ENCODE assay signal across 11 cellular contexts in the genomic region with DNA sequence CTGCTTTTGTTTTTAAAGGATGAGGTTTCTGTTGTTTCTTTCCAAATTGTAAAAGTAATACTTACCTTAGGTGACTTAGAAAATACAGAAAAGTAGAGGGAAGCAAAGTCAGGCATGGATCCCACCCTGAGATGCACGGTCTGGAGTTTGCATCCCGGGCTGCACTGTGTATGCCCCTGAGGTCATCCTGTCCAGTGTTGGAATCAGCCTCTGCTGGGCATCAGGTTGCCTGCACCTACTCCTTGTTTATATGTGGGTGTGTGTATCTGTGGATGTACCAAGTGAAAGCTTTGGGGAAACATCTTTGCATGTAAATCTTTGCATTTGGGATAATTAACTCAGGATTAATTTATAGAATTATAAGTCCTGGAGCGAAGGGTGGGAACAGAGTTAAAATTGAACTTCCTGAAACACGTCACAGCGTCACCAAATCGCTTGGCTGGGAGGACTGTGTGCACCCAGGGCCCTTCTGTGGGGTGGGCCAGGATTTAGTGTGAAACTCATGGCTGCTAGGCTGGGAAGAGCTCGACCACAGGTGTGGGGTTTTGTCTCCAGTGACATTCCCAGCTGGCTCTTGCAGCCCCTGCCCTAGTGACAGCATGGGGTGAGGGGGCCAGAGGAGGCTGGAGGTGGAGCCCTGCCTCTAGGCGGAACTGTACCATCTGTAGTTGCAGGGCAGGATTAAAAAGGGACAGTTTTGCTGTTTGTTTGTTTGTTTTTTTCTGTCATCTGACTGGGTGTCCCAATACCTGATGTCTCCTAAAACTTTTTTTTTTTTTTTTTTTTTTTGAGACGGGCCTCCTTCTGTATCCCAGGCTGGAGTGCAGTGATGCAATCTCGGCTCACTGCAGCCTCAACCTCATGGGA. TPM values are rescaled to one million over a fixed set of nuclear protein-coding genes. Genes with fewer than 3 reads are reported as not detected.
DNase-seq lines count a peak whose midpoint lies in the region; ATAC-seq and TF ChIP-seq lines count a peak whose summit lies in the region.
"Had no signal": no experiment of that assay in that cellular context is flagged by ENCODE, and none has a peak within 500 bp of the region (broad histone marks: within the 10 kb centered on the region; RNA-seq: fewer than 3 reads in every experiment).

No MANE protein-coding gene starts in this region.

- ATAC-seq in HG03442 (IDR thresholded peaks at IDR 0.05; ENCODE audit: unreplicated experiment), result no peak
- ATAC-seq: stimulated activated naive CD8-positive, alpha-beta T cell treated with anti-CD3 and anti-CD28 coated beads, Interleukin-15, amount 100 ng/mL, for 72 hours had no signal

- no peak overlapping the region for H3K27ac Mint-ChIP-seq in CD8-positive, alpha-beta memory T cell

- CTCF ChIA-PET in CD8-positive, alpha-beta memory T cell (lab: Charles Lee), result no interaction called here

- 68% methylated on average over 10 of the region's 10 CpGs for WGBS in prostate gland

- TF ChIP-seq CTCF in fibroblast of lung (conservative IDR thresholded peaks at IDR 0.05 in 1 of 2, IDR thresholded peaks at IDR 0.05 in 1 of 2; ENCODE audit: low read depth in 1 of 2, low read length in 2 of 2) (no peak), prostate gland (IDR thresholded peaks at IDR 0.05) (no peak)

- H3K9ac ChIP-seq in fibroblast of lung (ENCODE audit: insufficient read depth, low read length), result no peak overlapping the region

- no peaks in the 10 kb centered on the region for H3K9me3 Mint-ChIP-seq in CD8-positive, alpha-beta memory T cell
- H3K9me3 Mint-ChIP-seq: stimulated activated naive CD8-positive, alpha-beta T cell treated with anti-CD3 and anti-CD28 coated beads, Interleukin-15, amount 100 ng/mL, for 72 hours had no signal

- TF ChIP-seq POLR2A in prostate gland (IDR thresholded peaks at IDR 0.05), result no peak

- peak; percentile 10 for DNase-seq in CD1c-positive myeloid dendritic cell (ENCODE audit: extremely low spot score)
- peak; percentile 51 to 66 for DNase-seq in SJCRH30
- DNase-seq in fibroblast of lung (ENCODE audit: low read depth in 2 of 2), result peak; percentile 27 to 30
- no peak for DNase-seq in prostate gland (ENCODE audit: low spot score)
- DNase-seq in activated CD4-positive, alpha-beta T cell treated with anti-CD3 and anti-CD28 coated beads for 1 hour, result no peak
- DNase-seq in CD8-positive, alpha-beta memory T cell, result no peak
- DNase-seq in LoVo (ENCODE audit: low spot score), result no peak
- DNase-seq: DMS153; SIG-M5; stimulated activated naive CD8-positive, alpha-beta T cell treated with anti-CD3 and anti-CD28 coated beads, Interleukin-15, amount 100 ng/mL, for 72 hours had no signal

- H3K4me3 ChIP-seq in SJCRH30 (no peak overlapping the region), fibroblast of lung (replicated peaks in 1 of 4; ENCODE audit: control extremely low read depth in 1 of 4, insufficient read depth in 1 of 4, low read depth in 3 of 4, low read length in 4 of 4) (no peak overlapping the region), prostate gland (no peak overlapping the region)
- no peak overlapping the region for H3K4me3 ChIP-seq in CD8-positive, alpha-beta memory T cell (ENCODE audit: low read length)

- peaks cover 4% of the 10 kb centered on the region for H3K79me2 ChIP-seq in fibroblast of lung (ENCODE audit: control insufficient read depth, insufficient read depth, low read length)

- POLR2A ChIA-PET in CD8-positive, alpha-beta memory T cell (lab: Charles Lee), result no interaction called here

- no peak overlapping the region for H2AFZ ChIP-seq in fibroblast of lung (ENCODE audit: low read length)

- H4K20me1 ChIP-seq in fibroblast of lung (ENCODE audit: control insufficient read depth, extremely low read depth, insufficient read depth, low read length), result no peaks in the 10 kb centered on the region

- H3K4me3 Mint-ChIP-seq in CD8-positive, alpha-beta memory T cell, result no peak overlapping the region
- H3K4me3 Mint-ChIP-seq: stimulated activated naive CD8-positive, alpha-beta T cell treated with anti-CD3 and anti-CD28 coated beads, Interleukin-15, amount 100 ng/mL, for 72 hours had no signal

- H3K27ac ChIP-seq in SJCRH30, result peak overlapping the region; percentile 74; the same call in 1 of the 2 replicates
- H3K27ac ChIP-seq in fibroblast of lung (ENCODE audit: insufficient read depth, low read length), result peak overlapping the region; percentile 95
- H3K27ac ChIP-seq in prostate gland, result peak overlapping the region; percentile 86 to 90
- H3K27ac ChIP-seq in CD8-positive, alpha-beta memory T cell (ENCODE audit: low read depth, low read length), result no peak overlapping the region

- H3K9me3 ChIP-seq in SJCRH30 (replicated peaks) (no peaks in the 10 kb centered on the region), fibroblast of lung (ENCODE audit: control insufficient read depth, insufficient read depth, low read depth, low read length) (no peaks in the 10 kb centered on the region), prostate gland (no peaks in the 10 kb centered on the region)
- no peaks in the 10 kb centered on the region for H3K9me3 ChIP-seq in CD8-positive, alpha-beta memory T cell (ENCODE audit: low read length)

- peaks cover 10 to 21% of the 10 kb centered on the region in 2 donors for H3K27me3 Mint-ChIP-seq in CD8-positive, alpha-beta memory T cell

- H3K36me3 ChIP-seq in SJCRH30, result peaks cover 6% of the 10 kb centered on the region; the same call in 1 of the 2 replicates
- H3K36me3 ChIP-seq in fibroblast of lung (ENCODE audit: control insufficient read depth, insufficient read depth, low read length), result no peaks in the 10 kb centered on the region
- no peaks in the 10 kb centered on the region for H3K36me3 ChIP-seq in prostate gland
- no peaks in the 10 kb centered on the region for H3K36me3 ChIP-seq in CD8-positive, alpha-beta memory T cell (ENCODE audit: insufficient read depth, low read length)

- H3K36me3 Mint-ChIP-seq in CD8-positive, alpha-beta memory T cell, result no peaks in the 10 kb centered on the region

- H3K4me1 ChIP-seq in SJCRH30 (peaks cover 66% of the 10 kb centered on the region), fibroblast of lung (ENCODE audit: control insufficient read depth, extremely low read depth, insufficient read depth, low read length) (peaks cover 33% of the 10 kb centered on the region), prostate gland (replicated peaks) (peaks cover 36% of the 10 kb centered on the region)
- H3K4me1 ChIP-seq in CD8-positive, alpha-beta memory T cell (ENCODE audit: insufficient read depth, low read length), result no peaks in the 10 kb centered on the region

- H3K4me2 ChIP-seq in fibroblast of lung (ENCODE audit: extremely low read depth, insufficient read depth, low read length), result no peak overlapping the region

- no peaks in the 10 kb centered on the region for H3K27me3 ChIP-seq in SJCRH30
- H3K27me3 ChIP-seq in fibroblast of lung (ENCODE audit: control insufficient read depth, insufficient read depth, low read length), result no peaks in the 10 kb centered on the region
- no peaks in the 10 kb centered on the region for H3K27me3 ChIP-seq in prostate gland (replicated peaks; ENCODE audit: insufficient read depth)
- no peaks in the 10 kb centered on the region for H3K27me3 ChIP-seq in CD8-positive, alpha-beta memory T cell (ENCODE audit: insufficient read depth, low read length, poor library complexity, severe bottlenecking)

- intact Hi-C loops in prostate gland (cut with DNase I), result no loop called here

- no peaks in the 10 kb centered on the region for H3K4me1 Mint-ChIP-seq in CD8-positive, alpha-beta memory T cell

RNA-seq across cellular contexts. Expression of a gene that starts 28.0 kb away (rescaled TPM):
- 49.3 and 58.8 TPM in 2 replicates for total RNA-seq in SJCRH30 (2014; rRNA removed; shearing (Covaris generic))
- total RNA-seq in fibroblast of lung, result 10.0 and 14.7 TPM in 2 replicates
- polyA plus RNA-seq in fibroblast of lung, result 7.8 and 9.7 TPM in 2 replicates
- 12.8 and 15.4 TPM in 2 replicates for polyA plus RNA-seq in fibroblast of lung (2012)
- polyA minus RNA-seq in fibroblast of lung (ENCODE audit: low replicate concordance), result 18.9 and 24.1 TPM in 2 replicates
- total RNA-seq in prostate gland, result 10 to 100 TPM; 24.0 to 36.6 TPM
- under 1 TPM; 0.42 to 0.88 TPM for total RNA-seq in CD8-positive, alpha-beta memory T cell
- polyA plus RNA-seq in CD8-positive, alpha-beta memory T cell, result not detected

Comparison
In these comparisons a context has a peak if more than half of its experiments do, and no peak if none do; other contexts are left out.
1. DNase-seq: peak in CD1c-positive myeloid dendritic cell (single experiment), SJCRH30 (2 of 2) and fibroblast of lung (2 of 2); none in prostate gland (single experiment), activated CD4-positive, alpha-beta T cell treated with anti-CD3 and anti-CD28 coated beads for 1 hour (single experiment), CD8-positive, alpha-beta memory T cell (0 of 5) and LoVo (single experiment).